1 cellular context compared by ENCODE assay signal in the genomic region with DNA sequence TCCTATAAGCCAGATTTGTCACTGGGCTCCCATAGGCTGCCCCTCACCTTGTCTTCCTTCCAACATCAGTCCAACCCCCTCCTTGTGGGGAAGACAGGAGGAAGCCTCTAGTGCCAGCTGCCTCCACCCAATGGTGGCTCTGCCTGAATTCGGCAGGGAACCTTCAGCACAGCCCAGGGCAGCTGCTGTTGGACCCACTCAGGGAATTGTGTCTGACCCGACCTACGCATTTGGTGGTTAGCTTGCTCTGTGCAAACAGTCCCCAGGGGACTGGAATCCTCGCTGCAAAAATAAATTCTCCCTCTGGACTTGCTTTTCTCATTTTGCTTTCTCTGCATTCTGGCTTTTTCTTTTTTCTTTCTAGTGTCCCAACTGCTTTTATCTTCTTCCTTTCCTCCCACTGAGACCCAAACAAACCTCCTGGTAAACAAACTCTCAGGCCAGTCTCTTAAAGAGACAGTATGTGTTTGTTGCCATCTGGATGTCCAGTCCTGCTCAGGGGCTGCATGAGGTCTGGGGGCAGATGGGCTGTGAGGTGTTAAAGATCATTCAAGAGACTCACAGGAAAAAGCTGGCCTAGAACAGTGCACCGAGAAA.
TF ChIP-seq lines count a peak whose summit lies in the region.

No MANE protein-coding gene starts in this region.

TF ChIP-seq in HepG2, 621 proteins besides CTCF, POLR2A, EP300 and RAD21 (continued from another document):
- TF ChIP-seq, protein P1, sequence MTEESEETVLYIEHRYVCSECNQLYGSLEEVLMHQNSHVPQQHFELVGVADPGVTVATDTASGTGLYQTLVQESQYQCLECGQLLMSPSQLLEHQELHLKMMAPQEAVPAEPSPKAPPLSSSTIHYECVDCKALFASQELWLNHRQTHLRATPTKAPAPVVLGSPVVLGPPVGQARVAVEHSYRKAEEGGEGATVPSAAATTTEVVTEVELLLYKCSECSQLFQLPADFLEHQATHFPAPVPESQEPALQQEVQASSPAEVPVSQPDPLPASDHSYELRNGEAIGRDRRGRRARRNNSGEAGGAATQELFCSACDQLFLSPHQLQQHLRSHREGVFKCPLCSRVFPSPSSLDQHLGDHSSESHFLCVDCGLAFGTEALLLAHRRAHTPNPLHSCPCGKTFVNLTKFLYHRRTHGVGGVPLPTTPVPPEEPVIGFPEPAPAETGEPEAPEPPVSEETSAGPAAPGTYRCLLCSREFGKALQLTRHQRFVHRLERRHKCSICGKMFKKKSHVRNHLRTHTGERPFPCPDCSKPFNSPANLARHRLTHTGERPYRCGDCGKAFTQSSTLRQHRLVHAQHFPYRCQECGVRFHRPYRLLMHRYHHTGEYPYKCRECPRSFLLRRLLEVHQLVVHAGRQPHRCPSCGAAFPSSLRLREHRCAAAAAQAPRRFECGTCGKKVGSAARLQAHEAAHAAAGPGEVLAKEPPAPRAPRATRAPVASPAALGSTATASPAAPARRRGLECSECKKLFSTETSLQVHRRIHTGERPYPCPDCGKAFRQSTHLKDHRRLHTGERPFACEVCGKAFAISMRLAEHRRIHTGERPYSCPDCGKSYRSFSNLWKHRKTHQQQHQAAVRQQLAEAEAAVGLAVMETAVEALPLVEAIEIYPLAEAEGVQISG (CRISPR knock-in tag; IDR thresholded peaks at IDR 0.05): no peak; the same call in 1 of the 2 replicates
- no peak for TF ChIP-seq SIX1 (CRISPR knock-in tag; IDR thresholded peaks at IDR 0.05; ENCODE audit: borderline replicate concordance)
- no peak for TF ChIP-seq NR2F6 (IDR thresholded peaks at IDR 0.05)
- TF ChIP-seq NR2F6 (CRISPR knock-in tag; IDR thresholded peaks at IDR 0.05): 0 out of 2 replicates have a peak, but pooled peaks have one; percentile 20
- TF ChIP-seq, protein P2, sequence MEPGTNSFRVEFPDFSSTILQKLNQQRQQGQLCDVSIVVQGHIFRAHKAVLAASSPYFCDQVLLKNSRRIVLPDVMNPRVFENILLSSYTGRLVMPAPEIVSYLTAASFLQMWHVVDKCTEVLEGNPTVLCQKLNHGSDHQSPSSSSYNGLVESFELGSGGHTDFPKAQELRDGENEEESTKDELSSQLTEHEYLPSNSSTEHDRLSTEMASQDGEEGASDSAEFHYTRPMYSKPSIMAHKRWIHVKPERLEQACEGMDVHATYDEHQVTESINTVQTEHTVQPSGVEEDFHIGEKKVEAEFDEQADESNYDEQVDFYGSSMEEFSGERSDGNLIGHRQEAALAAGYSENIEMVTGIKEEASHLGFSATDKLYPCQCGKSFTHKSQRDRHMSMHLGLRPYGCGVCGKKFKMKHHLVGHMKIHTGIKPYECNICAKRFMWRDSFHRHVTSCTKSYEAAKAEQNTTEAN (CRISPR knock-in tag; conservative IDR thresholded peaks at IDR 0.05): 0 out of 2 replicates have a peak, but pooled peaks have one; percentile 47
- TF ChIP-seq, protein P3, sequence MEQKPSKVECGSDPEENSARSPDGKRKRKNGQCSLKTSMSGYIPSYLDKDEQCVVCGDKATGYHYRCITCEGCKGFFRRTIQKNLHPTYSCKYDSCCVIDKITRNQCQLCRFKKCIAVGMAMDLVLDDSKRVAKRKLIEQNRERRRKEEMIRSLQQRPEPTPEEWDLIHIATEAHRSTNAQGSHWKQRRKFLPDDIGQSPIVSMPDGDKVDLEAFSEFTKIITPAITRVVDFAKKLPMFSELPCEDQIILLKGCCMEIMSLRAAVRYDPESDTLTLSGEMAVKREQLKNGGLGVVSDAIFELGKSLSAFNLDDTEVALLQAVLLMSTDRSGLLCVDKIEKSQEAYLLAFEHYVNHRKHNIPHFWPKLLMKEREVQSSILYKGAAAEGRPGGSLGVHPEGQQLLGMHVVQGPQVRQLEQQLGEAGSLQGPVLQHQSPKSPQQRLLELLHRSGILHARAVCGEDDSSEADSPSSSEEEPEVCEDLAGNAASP (CRISPR knock-in tag; IDR thresholded peaks at IDR 0.05; ENCODE audit: borderline replicate concordance): peak; percentile 11; the same call in 1 of the 2 replicates
- no peak; the same call in 1 of the 2 replicates for TF ChIP-seq GFI1 (CRISPR knock-in tag; IDR thresholded peaks at IDR 0.05; ENCODE audit: borderline replicate concordance)
- TF ChIP-seq, protein P4, sequence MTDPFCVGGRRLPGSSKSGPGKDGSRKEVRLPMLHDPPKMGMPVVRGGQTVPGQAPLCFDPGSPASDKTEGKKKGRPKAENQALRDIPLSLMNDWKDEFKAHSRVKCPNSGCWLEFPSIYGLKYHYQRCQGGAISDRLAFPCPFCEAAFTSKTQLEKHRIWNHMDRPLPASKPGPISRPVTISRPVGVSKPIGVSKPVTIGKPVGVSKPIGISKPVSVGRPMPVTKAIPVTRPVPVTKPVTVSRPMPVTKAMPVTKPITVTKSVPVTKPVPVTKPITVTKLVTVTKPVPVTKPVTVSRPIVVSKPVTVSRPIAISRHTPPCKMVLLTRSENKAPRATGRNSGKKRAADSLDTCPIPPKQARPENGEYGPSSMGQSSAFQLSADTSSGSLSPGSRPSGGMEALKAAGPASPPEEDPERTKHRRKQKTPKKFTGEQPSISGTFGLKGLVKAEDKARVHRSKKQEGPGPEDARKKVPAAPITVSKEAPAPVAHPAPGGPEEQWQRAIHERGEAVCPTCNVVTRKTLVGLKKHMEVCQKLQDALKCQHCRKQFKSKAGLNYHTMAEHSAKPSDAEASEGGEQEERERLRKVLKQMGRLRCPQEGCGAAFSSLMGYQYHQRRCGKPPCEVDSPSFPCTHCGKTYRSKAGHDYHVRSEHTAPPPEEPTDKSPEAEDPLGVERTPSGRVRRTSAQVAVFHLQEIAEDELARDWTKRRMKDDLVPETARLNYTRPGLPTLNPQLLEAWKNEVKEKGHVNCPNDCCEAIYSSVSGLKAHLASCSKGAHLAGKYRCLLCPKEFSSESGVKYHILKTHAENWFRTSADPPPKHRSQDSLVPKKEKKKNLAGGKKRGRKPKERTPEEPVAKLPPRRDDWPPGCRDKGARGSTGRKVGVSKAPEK (CRISPR knock-in tag; IDR thresholded peaks at IDR 0.05; ENCODE audit: borderline replicate concordance): no peak
- TF ChIP-seq PHB2 (IDR thresholded peaks at IDR 0.05; ENCODE audit: partially characterized antibody): no peak
- TF ChIP-seq, protein P5, sequence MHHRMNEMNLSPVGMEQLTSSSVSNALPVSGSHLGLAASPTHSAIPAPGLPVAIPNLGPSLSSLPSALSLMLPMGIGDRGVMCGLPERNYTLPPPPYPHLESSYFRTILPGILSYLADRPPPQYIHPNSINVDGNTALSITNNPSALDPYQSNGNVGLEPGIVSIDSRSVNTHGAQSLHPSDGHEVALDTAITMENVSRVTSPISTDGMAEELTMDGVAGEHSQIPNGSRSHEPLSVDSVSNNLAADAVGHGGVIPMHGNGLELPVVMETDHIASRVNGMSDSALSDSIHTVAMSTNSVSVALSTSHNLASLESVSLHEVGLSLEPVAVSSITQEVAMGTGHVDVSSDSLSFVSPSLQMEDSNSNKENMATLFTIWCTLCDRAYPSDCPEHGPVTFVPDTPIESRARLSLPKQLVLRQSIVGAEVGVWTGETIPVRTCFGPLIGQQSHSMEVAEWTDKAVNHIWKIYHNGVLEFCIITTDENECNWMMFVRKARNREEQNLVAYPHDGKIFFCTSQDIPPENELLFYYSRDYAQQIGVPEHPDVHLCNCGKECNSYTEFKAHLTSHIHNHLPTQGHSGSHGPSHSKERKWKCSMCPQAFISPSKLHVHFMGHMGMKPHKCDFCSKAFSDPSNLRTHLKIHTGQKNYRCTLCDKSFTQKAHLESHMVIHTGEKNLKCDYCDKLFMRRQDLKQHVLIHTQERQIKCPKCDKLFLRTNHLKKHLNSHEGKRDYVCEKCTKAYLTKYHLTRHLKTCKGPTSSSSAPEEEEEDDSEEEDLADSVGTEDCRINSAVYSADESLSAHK (CRISPR knock-in tag; IDR thresholded peaks at IDR 0.05; ENCODE audit: borderline replicate concordance): no peak
- TF ChIP-seq MAFK (conservative IDR thresholded peaks at IDR 0.05 in 1 of 2, IDR thresholded peaks at IDR 0.05 in 1 of 2; ENCODE audit: low read length in 2 of 2): no peak
- TF ChIP-seq ZNF614 (CRISPR knock-in tag; IDR thresholded peaks at IDR 0.05; ENCODE audit: borderline replicate concordance): 0 out of 2 replicates have a peak, but pooled peaks have one; percentile 14
- TF ChIP-seq, protein P6, sequence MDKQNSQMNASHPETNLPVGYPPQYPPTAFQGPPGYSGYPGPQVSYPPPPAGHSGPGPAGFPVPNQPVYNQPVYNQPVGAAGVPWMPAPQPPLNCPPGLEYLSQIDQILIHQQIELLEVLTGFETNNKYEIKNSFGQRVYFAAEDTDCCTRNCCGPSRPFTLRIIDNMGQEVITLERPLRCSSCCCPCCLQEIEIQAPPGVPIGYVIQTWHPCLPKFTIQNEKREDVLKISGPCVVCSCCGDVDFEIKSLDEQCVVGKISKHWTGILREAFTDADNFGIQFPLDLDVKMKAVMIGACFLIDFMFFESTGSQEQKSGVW (CRISPR knock-in tag; IDR thresholded peaks at IDR 0.05; ENCODE audit: borderline replicate concordance): no peak
- TF ChIP-seq HIVEP1 (CRISPR knock-in tag; IDR thresholded peaks at IDR 0.05): no peak
- no peak; the same call in 1 of the 2 replicates for TF ChIP-seq HDAC2 (CRISPR knock-in tag; IDR thresholded peaks at IDR 0.05)
- no peak for TF ChIP-seq POGZ (CRISPR knock-in tag; IDR thresholded peaks at IDR 0.05)
- TF ChIP-seq CHD2 (IDR thresholded peaks at IDR 0.05; ENCODE audit: low read depth, low read length): no peak
- TF ChIP-seq NFIB (CRISPR knock-in tag; IDR thresholded peaks at IDR 0.05; ENCODE audit: borderline replicate concordance): no peak
- TF ChIP-seq, protein P7, sequence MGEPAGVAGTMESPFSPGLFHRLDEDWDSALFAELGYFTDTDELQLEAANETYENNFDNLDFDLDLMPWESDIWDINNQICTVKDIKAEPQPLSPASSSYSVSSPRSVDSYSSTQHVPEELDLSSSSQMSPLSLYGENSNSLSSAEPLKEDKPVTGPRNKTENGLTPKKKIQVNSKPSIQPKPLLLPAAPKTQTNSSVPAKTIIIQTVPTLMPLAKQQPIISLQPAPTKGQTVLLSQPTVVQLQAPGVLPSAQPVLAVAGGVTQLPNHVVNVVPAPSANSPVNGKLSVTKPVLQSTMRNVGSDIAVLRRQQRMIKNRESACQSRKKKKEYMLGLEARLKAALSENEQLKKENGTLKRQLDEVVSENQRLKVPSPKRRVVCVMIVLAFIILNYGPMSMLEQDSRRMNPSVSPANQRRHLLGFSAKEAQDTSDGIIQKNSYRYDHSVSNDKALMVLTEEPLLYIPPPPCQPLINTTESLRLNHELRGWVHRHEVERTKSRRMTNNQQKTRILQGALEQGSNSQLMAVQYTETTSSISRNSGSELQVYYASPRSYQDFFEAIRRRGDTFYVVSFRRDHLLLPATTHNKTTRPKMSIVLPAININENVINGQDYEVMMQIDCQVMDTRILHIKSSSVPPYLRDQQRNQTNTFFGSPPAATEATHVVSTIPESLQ (CRISPR knock-in tag; conservative IDR thresholded peaks at IDR 0.05): no peak
- no peak for TF ChIP-seq RORA (CRISPR knock-in tag; IDR thresholded peaks at IDR 0.05)
- no peak for TF ChIP-seq ELF1 (CRISPR knock-in tag; IDR thresholded peaks at IDR 0.05)
- TF ChIP-seq, protein P8, sequence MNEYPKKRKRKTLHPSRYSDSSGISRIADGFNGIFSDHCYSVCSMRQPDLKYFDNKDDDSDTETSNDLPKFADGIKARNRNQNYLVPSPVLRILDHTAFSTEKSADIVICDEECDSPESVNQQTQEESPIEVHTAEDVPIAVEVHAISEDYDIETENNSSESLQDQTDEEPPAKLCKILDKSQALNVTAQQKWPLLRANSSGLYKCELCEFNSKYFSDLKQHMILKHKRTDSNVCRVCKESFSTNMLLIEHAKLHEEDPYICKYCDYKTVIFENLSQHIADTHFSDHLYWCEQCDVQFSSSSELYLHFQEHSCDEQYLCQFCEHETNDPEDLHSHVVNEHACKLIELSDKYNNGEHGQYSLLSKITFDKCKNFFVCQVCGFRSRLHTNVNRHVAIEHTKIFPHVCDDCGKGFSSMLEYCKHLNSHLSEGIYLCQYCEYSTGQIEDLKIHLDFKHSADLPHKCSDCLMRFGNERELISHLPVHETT (CRISPR knock-in tag; conservative IDR thresholded peaks at IDR 0.05): no peak
- TF ChIP-seq MIER2 (CRISPR knock-in tag; IDR thresholded peaks at IDR 0.05): no peak
